12 cellular contexts compared by ENCODE assay signal in genomic region chr7:100865372-100865911, GRCh38. TPM values are rescaled to one million over a fixed set of nuclear protein-coding genes. Genes with fewer than 3 reads are reported as not detected.
DNase-seq lines count a peak whose midpoint lies in the region; ATAC-seq and TF ChIP-seq lines count a peak whose summit lies in the region.
"Had no signal": no experiment of that assay in that cellular context is flagged by ENCODE, and none has a peak within 500 bp of the region (broad histone marks: within the 10 kb centered on the region; RNA-seq: fewer than 3 reads in every experiment).

No MANE protein-coding gene starts in this region.

- no peak for TF ChIP-seq CTCF in upper lobe of left lung (IDR thresholded peaks at IDR 0.05)

- CTCF ChIA-PET in activated CD4-positive, alpha-beta memory T cell treated with anti-CD3 and anti-CD28 coated beads, Interleukin-2, amount 10 ng/mL, durations not matched to agents 7 days and 5 days (lab: Charles Lee), result no interaction called here
- CTCF ChIA-PET in activated CD4-positive, alpha-beta memory T cell treated with anti-CD3 and anti-CD28 coated beads for 36 hours (lab: Charles Lee), result no interaction called here
- CTCF ChIA-PET in activated CD8-positive, alpha-beta memory T cell treated with anti-CD3 and anti-CD28 coated beads, Interleukin-2, amount 10 ng/mL, durations not matched to agents 7 days and 5 days (lab: Charles Lee), result interaction anchor here (3.1 kb wide), 1 partner anchor 14 kb away, joined by 14 read pairs; the partner anchor contains the start of gene SLC12A9

- peaks cover 26 to 39% (median 26%) of the 10 kb centered on the region in 4 donors for H3K4me1 ChIP-seq in upper lobe of left lung
- H3K4me1 ChIP-seq in Karpas-422 (ENCODE audit: low read length), result peaks cover 20% of the 10 kb centered on the region

- H3K4me3 Mint-ChIP-seq in activated CD4-positive, alpha-beta memory T cell treated with anti-CD3 and anti-CD28 coated beads, Interleukin-2, amount 10 ng/mL, durations not matched to agents 7 days and 5 days, result peak overlapping the region; percentile 24
- H3K4me3 Mint-ChIP-seq in activated CD4-positive, alpha-beta memory T cell treated with anti-CD3 and anti-CD28 coated beads for 36 hours, result no peak overlapping the region
- peak overlapping the region; percentile 4 for H3K4me3 Mint-ChIP-seq in activated T-helper 2 cell treated with anti-CD3 and anti-CD28 coated beads, Interferon-gamma antibody, Interleukin-2, Interleukin-4, amounts not matched to agents 10 μg/mL and 5 μg/mL and 100 μg/mL, durations not matched to agents 14 hours and 24 hours and 36 hours (ENCODE audit: low read depth)
- H3K4me3 Mint-ChIP-seq in activated CD8-positive, alpha-beta memory T cell treated with anti-CD3 and anti-CD28 coated beads, Interleukin-2, amount 10 ng/mL, durations not matched to agents 7 days and 5 days, result no peak overlapping the region
- H3K4me3 Mint-ChIP-seq: activated naive CD4-positive, alpha-beta T cell treated with anti-CD3 and anti-CD28 coated beads, Interleukin-2, amount 50 U/mL, for 24 hours; memory B cell had no signal

- H3K9me3 Mint-ChIP-seq in activated CD4-positive, alpha-beta memory T cell treated with anti-CD3 and anti-CD28 coated beads, Interleukin-2, amount 10 ng/mL, durations not matched to agents 7 days and 5 days, result no peaks in the 10 kb centered on the region
- H3K9me3 Mint-ChIP-seq in activated CD4-positive, alpha-beta memory T cell treated with anti-CD3 and anti-CD28 coated beads for 36 hours, result no peaks in the 10 kb centered on the region
- H3K9me3 Mint-ChIP-seq in activated T-helper 2 cell treated with anti-CD3 and anti-CD28 coated beads, Interferon-gamma antibody, Interleukin-2, Interleukin-4, amounts not matched to agents 10 μg/mL and 5 μg/mL and 100 μg/mL, durations not matched to agents 14 hours and 24 hours and 36 hours, result no peaks in the 10 kb centered on the region
- H3K9me3 Mint-ChIP-seq in activated CD8-positive, alpha-beta memory T cell treated with anti-CD3 and anti-CD28 coated beads, Interleukin-2, amount 10 ng/mL, durations not matched to agents 7 days and 5 days (ENCODE audit: low read depth), result no peaks in the 10 kb centered on the region
- H3K9me3 Mint-ChIP-seq: activated naive CD4-positive, alpha-beta T cell treated with anti-CD3 and anti-CD28 coated beads, Interleukin-2, amount 50 U/mL, for 24 hours; memory B cell; stimulated activated naive CD8-positive, alpha-beta T cell treated with anti-CD3 and anti-CD28 coated beads, Interleukin-15, Interleukin-2, amounts not matched to agents 100 ng/mL and 50 ng/mL, for 24 hours had no signal

- H2AFZ ChIP-seq in Karpas-422 (ENCODE audit: low read length), result no peak overlapping the region

- no peak for TF ChIP-seq POLR2A in upper lobe of left lung (IDR thresholded peaks at IDR 0.05)

- DNase-seq in activated CD4-positive, alpha-beta memory T cell treated with anti-CD3 and anti-CD28 coated beads, Interleukin-2, amount 10 ng/mL, durations not matched to agents 7 days and 5 days, result no peak
- DNase-seq in activated CD4-positive, alpha-beta memory T cell treated with anti-CD3 and anti-CD28 coated beads for 36 hours, result no peak
- no peak for DNase-seq in activated T-helper 2 cell treated with anti-CD3 and anti-CD28 coated beads, Interferon-gamma antibody, Interleukin-2, Interleukin-4, amounts not matched to agents 10 μg/mL and 5 μg/mL and 100 μg/mL, durations not matched to agents 14 hours and 24 hours and 36 hours (ENCODE audit: low spot score)
- DNase-seq in left kidney (ENCODE audit: low read depth, low spot score), result peak; percentile 40
- no peak for DNase-seq in upper lobe of left lung
- no peak for DNase-seq in Kasumi-1 (lab: John Stamatoyannopoulos, UW)
- no peak for DNase-seq in Karpas-422
- DNase-seq in activated CD8-positive, alpha-beta memory T cell treated with anti-CD3 and anti-CD28 coated beads, Interleukin-2, amount 10 ng/mL, durations not matched to agents 7 days and 5 days, result no peak
- DNase-seq: NCI-H748 treated with DMSO at 0.1 percent for 48 hours had no signal

- H3K79me2 ChIP-seq in Karpas-422 (ENCODE audit: low read length), result peaks cover 26% of the 10 kb centered on the region

- H3K9me3 ChIP-seq in upper lobe of left lung (no peaks in the 10 kb centered on the region), Karpas-422 (ENCODE audit: low read length) (no peaks in the 10 kb centered on the region)

- peaks cover 32% of the 10 kb centered on the region for H3K36me3 Mint-ChIP-seq in activated CD4-positive, alpha-beta memory T cell treated with anti-CD3 and anti-CD28 coated beads, Interleukin-2, amount 10 ng/mL, durations not matched to agents 7 days and 5 days (ENCODE audit: low read depth)
- peaks cover 12% of the 10 kb centered on the region for H3K36me3 Mint-ChIP-seq in activated CD4-positive, alpha-beta memory T cell treated with anti-CD3 and anti-CD28 coated beads for 36 hours
- peaks cover 34% of the 10 kb centered on the region for H3K36me3 Mint-ChIP-seq in activated T-helper 2 cell treated with anti-CD3 and anti-CD28 coated beads, Interferon-gamma antibody, Interleukin-2, Interleukin-4, amounts not matched to agents 10 μg/mL and 5 μg/mL and 100 μg/mL, durations not matched to agents 14 hours and 24 hours and 36 hours (ENCODE audit: low read depth)
- peaks cover 12% of the 10 kb centered on the region for H3K36me3 Mint-ChIP-seq in activated CD8-positive, alpha-beta memory T cell treated with anti-CD3 and anti-CD28 coated beads, Interleukin-2, amount 10 ng/mL, durations not matched to agents 7 days and 5 days

- no peak overlapping the region for H3K4me2 ChIP-seq in Karpas-422 (ENCODE audit: low read depth, low read length, poor library complexity, severe bottlenecking)

- no peak overlapping the region for H3K9ac ChIP-seq in Karpas-422 (ENCODE audit: low read length)

- H3K27me3 ChIP-seq in upper lobe of left lung, result no peaks in the 10 kb centered on the region
- no peaks in the 10 kb centered on the region for H3K27me3 ChIP-seq in Karpas-422 (ENCODE audit: low read length)

- WGBS in upper lobe of left lung, 2 donors, result 63 to 66% methylated on average over 13 to 17 of the region's 17 CpGs

- peak overlapping the region in 3 of 4 donors; percentile 62 to 86 (median 78) for H3K4me3 ChIP-seq in upper lobe of left lung
- no peak overlapping the region for H3K4me3 ChIP-seq in Karpas-422 (ENCODE audit: low read length)

- POLR2A ChIA-PET in activated CD4-positive, alpha-beta memory T cell treated with anti-CD3 and anti-CD28 coated beads, Interleukin-2, amount 10 ng/mL, durations not matched to agents 7 days and 5 days (lab: Charles Lee), result interaction anchor here (1.3 kb wide), 1 partner anchor 9 kb away, joined by 5 read pairs; the partner anchor contains the start of gene SRRT
- POLR2A ChIA-PET in activated CD4-positive, alpha-beta memory T cell treated with anti-CD3 and anti-CD28 coated beads for 36 hours (lab: Charles Lee), result no interaction called here

- intact Hi-C loops in activated CD4-positive, alpha-beta memory T cell treated with anti-CD3 and anti-CD28 coated beads for 36 hours (cut with micrococcal nuclease), result no loop called here
- intact Hi-C loops in activated T-helper 2 cell treated with anti-CD3 and anti-CD28 coated beads, Interferon-gamma antibody, Interleukin-2, Interleukin-4, amounts not matched to agents 10 μg/mL and 5 μg/mL and 100 μg/mL, durations not matched to agents 14 hours and 24 hours and 36 hours (cut with micrococcal nuclease), result no loop called here

- peaks cover 0 to 29% (median 19%) of the 10 kb centered on the region in 4 donors for H3K36me3 ChIP-seq in upper lobe of left lung
- no peaks in the 10 kb centered on the region for H3K36me3 ChIP-seq in Karpas-422 (ENCODE audit: insufficient read depth, low read length)

- H3K4me1 Mint-ChIP-seq in activated CD4-positive, alpha-beta memory T cell treated with anti-CD3 and anti-CD28 coated beads, Interleukin-2, amount 10 ng/mL, durations not matched to agents 7 days and 5 days, result peaks cover 18% of the 10 kb centered on the region
- peaks cover 9% of the 10 kb centered on the region for H3K4me1 Mint-ChIP-seq in activated CD4-positive, alpha-beta memory T cell treated with anti-CD3 and anti-CD28 coated beads for 36 hours (ENCODE audit: low read depth)
- H3K4me1 Mint-ChIP-seq in activated T-helper 2 cell treated with anti-CD3 and anti-CD28 coated beads, Interferon-gamma antibody, Interleukin-2, Interleukin-4, amounts not matched to agents 10 μg/mL and 5 μg/mL and 100 μg/mL, durations not matched to agents 14 hours and 24 hours and 36 hours (ENCODE audit: low read depth), result peaks cover 8% of the 10 kb centered on the region
- H3K4me1 Mint-ChIP-seq in activated CD8-positive, alpha-beta memory T cell treated with anti-CD3 and anti-CD28 coated beads, Interleukin-2, amount 10 ng/mL, durations not matched to agents 7 days and 5 days, result peaks cover 20% of the 10 kb centered on the region

- no peak for ATAC-seq in upper lobe of left lung (ENCODE audit: low FRiP score in 2 of 2)
- ATAC-seq in activated CD8-positive, alpha-beta memory T cell treated with anti-CD3 and anti-CD28 coated beads, Interleukin-2, amount 10 ng/mL, durations not matched to agents 7 days and 5 days, result no peak

- peak overlapping the region; percentile 86 to 97 (median 95) for H3K27ac ChIP-seq in upper lobe of left lung
- H3K27ac ChIP-seq in Karpas-422 (ENCODE audit: low read length), result no peak overlapping the region

- H4K20me1 ChIP-seq in Karpas-422 (ENCODE audit: insufficient read depth, low read depth, low read length), result no peaks in the 10 kb centered on the region

- no peaks in the 10 kb centered on the region for H3K27me3 Mint-ChIP-seq in activated CD4-positive, alpha-beta memory T cell treated with anti-CD3 and anti-CD28 coated beads, Interleukin-2, amount 10 ng/mL, durations not matched to agents 7 days and 5 days
- no peaks in the 10 kb centered on the region for H3K27me3 Mint-ChIP-seq in activated CD4-positive, alpha-beta memory T cell treated with anti-CD3 and anti-CD28 coated beads for 36 hours
- H3K27me3 Mint-ChIP-seq in activated T-helper 2 cell treated with anti-CD3 and anti-CD28 coated beads, Interferon-gamma antibody, Interleukin-2, Interleukin-4, amounts not matched to agents 10 μg/mL and 5 μg/mL and 100 μg/mL, durations not matched to agents 14 hours and 24 hours and 36 hours (ENCODE audit: low read depth), result no peaks in the 10 kb centered on the region
- H3K27me3 Mint-ChIP-seq in activated CD8-positive, alpha-beta memory T cell treated with anti-CD3 and anti-CD28 coated beads, Interleukin-2, amount 10 ng/mL, durations not matched to agents 7 days and 5 days, result no peaks in the 10 kb centered on the region
- H3K27me3 Mint-ChIP-seq: activated naive CD4-positive, alpha-beta T cell treated with anti-CD3 and anti-CD28 coated beads, Interleukin-2, amount 50 U/mL, for 24 hours; memory B cell; stimulated activated naive CD8-positive, alpha-beta T cell treated with anti-CD3 and anti-CD28 coated beads, Interleukin-15, Interleukin-2, amounts not matched to agents 100 ng/mL and 50 ng/mL, for 24 hours had no signal

- H3K9me2 ChIP-seq in Karpas-422 (replicated peaks; ENCODE audit: insufficient read depth, low read length), result no peaks in the 10 kb centered on the region

- peak overlapping the region; percentile 11 for H3K27ac Mint-ChIP-seq in activated CD4-positive, alpha-beta memory T cell treated with anti-CD3 and anti-CD28 coated beads, Interleukin-2, amount 10 ng/mL, durations not matched to agents 7 days and 5 days
- H3K27ac Mint-ChIP-seq in activated CD4-positive, alpha-beta memory T cell treated with anti-CD3 and anti-CD28 coated beads for 36 hours, result no peak overlapping the region
- no peak overlapping the region for H3K27ac Mint-ChIP-seq in activated T-helper 2 cell treated with anti-CD3 and anti-CD28 coated beads, Interferon-gamma antibody, Interleukin-2, Interleukin-4, amounts not matched to agents 10 μg/mL and 5 μg/mL and 100 μg/mL, durations not matched to agents 14 hours and 24 hours and 36 hours
- no peak overlapping the region for H3K27ac Mint-ChIP-seq in activated CD8-positive, alpha-beta memory T cell treated with anti-CD3 and anti-CD28 coated beads, Interleukin-2, amount 10 ng/mL, durations not matched to agents 7 days and 5 days
- H3K27ac Mint-ChIP-seq: activated naive CD4-positive, alpha-beta T cell treated with anti-CD3 and anti-CD28 coated beads, Interleukin-2, amount 50 U/mL, for 24 hours; memory B cell had no signal

- no peak for TF ChIP-seq EP300 in upper lobe of left lung (IDR thresholded peaks at IDR 0.05)

RNA-seq across cellular contexts. Expression of gene TRIP6, which starts 1.7 kb away (rescaled TPM):
- total RNA-seq in activated CD4-positive, alpha-beta memory T cell treated with anti-CD3 and anti-CD28 coated beads, Interleukin-2, amount 10 ng/mL, durations not matched to agents 7 days and 5 days, result 10 to 100 TPM; 28.9 to 30.1 TPM
- total RNA-seq in activated CD4-positive, alpha-beta memory T cell treated with anti-CD3 and anti-CD28 coated beads for 36 hours, result 10 to 100 TPM; 25.8 to 25.9 TPM
- 38.5 and 38.7 TPM in 2 replicates for total RNA-seq in activated T-helper 2 cell treated with anti-CD3 and anti-CD28 coated beads, Interferon-gamma antibody, Interleukin-2, Interleukin-4, amounts not matched to agents 10 μg/mL and 5 μg/mL and 100 μg/mL, durations not matched to agents 14 hours and 24 hours and 36 hours
- total RNA-seq in upper lobe of left lung, result 10 to 100 TPM; 17.8 to 74.3 (median 67.3) TPM
- total RNA-seq in Karpas-422 (2014; rRNA removed; shearing (Covaris generic); ENCODE audit: low replicate concordance), result 19.5 and 30.5 TPM in 2 replicates
- 10 to 100 TPM; 38.2 to 39.3 TPM for total RNA-seq in activated CD8-positive, alpha-beta memory T cell treated with anti-CD3 and anti-CD28 coated beads, Interleukin-2, amount 10 ng/mL, durations not matched to agents 7 days and 5 days

RNA-seq across cellular contexts. Expression of gene SRRT, which starts 9.5 kb away (rescaled TPM):
- 100 to 1,000 TPM; 202 to 205 TPM for total RNA-seq in activated CD4-positive, alpha-beta memory T cell treated with anti-CD3 and anti-CD28 coated beads, Interleukin-2, amount 10 ng/mL, durations not matched to agents 7 days and 5 days
- total RNA-seq in activated CD4-positive, alpha-beta memory T cell treated with anti-CD3 and anti-CD28 coated beads for 36 hours, result 100 to 1,000 TPM; 209 to 223 TPM
- total RNA-seq in activated T-helper 2 cell treated with anti-CD3 and anti-CD28 coated beads, Interferon-gamma antibody, Interleukin-2, Interleukin-4, amounts not matched to agents 10 μg/mL and 5 μg/mL and 100 μg/mL, durations not matched to agents 14 hours and 24 hours and 36 hours, result 280 and 290 TPM in 2 replicates
- 100 to 1,000 TPM in 4 of 6 donors, 10 to 100 TPM in 2; 57.9 to 324 (median 111) TPM for total RNA-seq in upper lobe of left lung
- total RNA-seq in Karpas-422 (2014; rRNA removed; shearing (Covaris generic); ENCODE audit: low replicate concordance), result 65.8 and 103 TPM in 2 replicates
- 100 to 1,000 TPM; 290 to 312 TPM for total RNA-seq in activated CD8-positive, alpha-beta memory T cell treated with anti-CD3 and anti-CD28 coated beads, Interleukin-2, amount 10 ng/mL, durations not matched to agents 7 days and 5 days

RNA-seq across cellular contexts. Expression of gene SLC12A9, which starts 12.9 kb away (rescaled TPM):
- total RNA-seq in activated CD4-positive, alpha-beta memory T cell treated with anti-CD3 and anti-CD28 coated beads, Interleukin-2, amount 10 ng/mL, durations not matched to agents 7 days and 5 days, result 10 to 100 TPM; 34.0 to 36.3 TPM
- total RNA-seq in activated CD4-positive, alpha-beta memory T cell treated with anti-CD3 and anti-CD28 coated beads for 36 hours, result 10 to 100 TPM; 17.8 to 18.5 TPM
- 27.3 and 31.6 TPM in 2 replicates for total RNA-seq in activated T-helper 2 cell treated with anti-CD3 and anti-CD28 coated beads, Interferon-gamma antibody, Interleukin-2, Interleukin-4, amounts not matched to agents 10 μg/mL and 5 μg/mL and 100 μg/mL, durations not matched to agents 14 hours and 24 hours and 36 hours
- 10 to 100 TPM; 14.5 to 50.1 (median 43.9) TPM for total RNA-seq in upper lobe of left lung
- 21.0 and 33.9 TPM in 2 replicates for total RNA-seq in Karpas-422 (2014; rRNA removed; shearing (Covaris generic); ENCODE audit: low replicate concordance)
- total RNA-seq in activated CD8-positive, alpha-beta memory T cell treated with anti-CD3 and anti-CD28 coated beads, Interleukin-2, amount 10 ng/mL, durations not matched to agents 7 days and 5 days, result 10 to 100 TPM; 28.6 to 30.1 TPM

RNA-seq across cellular contexts. Expression of gene UFSP1, which starts 24.1 kb away (rescaled TPM):
- 1 to 10 TPM; 2.1 to 3.0 TPM for total RNA-seq in activated CD4-positive, alpha-beta memory T cell treated with anti-CD3 and anti-CD28 coated beads, Interleukin-2, amount 10 ng/mL, durations not matched to agents 7 days and 5 days
- 1 to 10 TPM; 1.5 to 2.0 TPM for total RNA-seq in activated CD4-positive, alpha-beta memory T cell treated with anti-CD3 and anti-CD28 coated beads for 36 hours
- total RNA-seq in activated T-helper 2 cell treated with anti-CD3 and anti-CD28 coated beads, Interferon-gamma antibody, Interleukin-2, Interleukin-4, amounts not matched to agents 10 μg/mL and 5 μg/mL and 100 μg/mL, durations not matched to agents 14 hours and 24 hours and 36 hours, result 3.8 and 5.0 TPM in 2 replicates
- 1 to 10 TPM in 4 of 6 donors, under 1 TPM in 1, not detected in 1; 0.55 to 8.5 (median 4.8) TPM for total RNA-seq in upper lobe of left lung
- total RNA-seq in Karpas-422 (2014; rRNA removed; shearing (Covaris generic); ENCODE audit: low replicate concordance), result 3.3 and 17.2 TPM in 2 replicates
- 1 to 10 TPM; 2.3 to 2.7 TPM for total RNA-seq in activated CD8-positive, alpha-beta memory T cell treated with anti-CD3 and anti-CD28 coated beads, Interleukin-2, amount 10 ng/mL, durations not matched to agents 7 days and 5 days

RNA-seq across cellular contexts. Expression of gene ACHE, which starts 30.2 kb away (rescaled TPM):
- under 1 TPM in 1 of 2 experiments, not detected in 1; 0.13 TPM for total RNA-seq in activated CD4-positive, alpha-beta memory T cell treated with anti-CD3 and anti-CD28 coated beads, Interleukin-2, amount 10 ng/mL, durations not matched to agents 7 days and 5 days
- not detected for total RNA-seq in activated CD4-positive, alpha-beta memory T cell treated with anti-CD3 and anti-CD28 coated beads for 36 hours
- total RNA-seq in activated T-helper 2 cell treated with anti-CD3 and anti-CD28 coated beads, Interferon-gamma antibody, Interleukin-2, Interleukin-4, amounts not matched to agents 10 μg/mL and 5 μg/mL and 100 μg/mL, durations not matched to agents 14 hours and 24 hours and 36 hours, result 0.09 and 0.21 TPM in 2 replicates
- 1 to 10 TPM in 5 of 6 donors, not detected in 1; 1.3 to 2.9 (median 2.2) TPM for total RNA-seq in upper lobe of left lung
- total RNA-seq in Karpas-422 (2014; rRNA removed; shearing (Covaris generic); ENCODE audit: low replicate concordance), result not detected in 2 replicates
- total RNA-seq in activated CD8-positive, alpha-beta memory T cell treated with anti-CD3 and anti-CD28 coated beads, Interleukin-2, amount 10 ng/mL, durations not matched to agents 7 days and 5 days, result under 1 TPM in 1 of 2 experiments, not detected in 1; 0.23 TPM

Comparison
In these comparisons a context has a peak if more than half of its experiments do, and no peak if none do; other contexts are left out.
1. H3K4me3 Mint-ChIP-seq: peak in activated CD4-positive, alpha-beta memory T cell treated with anti-CD3 and anti-CD28 coated beads, Interleukin-2, amount 10 ng/mL, durations not matched to agents 7 days and 5 days (single experiment) and activated T-helper 2 cell treated with anti-CD3 and anti-CD28 coated beads, Interferon-gamma antibody, Interleukin-2, Interleukin-4, amounts not matched to agents 10 μg/mL and 5 μg/mL and 100 μg/mL, durations not matched to agents 14 hours and 24 hours and 36 hours (single experiment); none in activated CD4-positive, alpha-beta memory T cell treated with anti-CD3 and anti-CD28 coated beads for 36 hours (single experiment) and activated CD8-positive, alpha-beta memory T cell treated with anti-CD3 and anti-CD28 coated beads, Interleukin-2, amount 10 ng/mL, durations not matched to agents 7 days and 5 days (single experiment).